Comparison of ENCODE assay signal across 12 cellular contexts in the genomic region with DNA sequence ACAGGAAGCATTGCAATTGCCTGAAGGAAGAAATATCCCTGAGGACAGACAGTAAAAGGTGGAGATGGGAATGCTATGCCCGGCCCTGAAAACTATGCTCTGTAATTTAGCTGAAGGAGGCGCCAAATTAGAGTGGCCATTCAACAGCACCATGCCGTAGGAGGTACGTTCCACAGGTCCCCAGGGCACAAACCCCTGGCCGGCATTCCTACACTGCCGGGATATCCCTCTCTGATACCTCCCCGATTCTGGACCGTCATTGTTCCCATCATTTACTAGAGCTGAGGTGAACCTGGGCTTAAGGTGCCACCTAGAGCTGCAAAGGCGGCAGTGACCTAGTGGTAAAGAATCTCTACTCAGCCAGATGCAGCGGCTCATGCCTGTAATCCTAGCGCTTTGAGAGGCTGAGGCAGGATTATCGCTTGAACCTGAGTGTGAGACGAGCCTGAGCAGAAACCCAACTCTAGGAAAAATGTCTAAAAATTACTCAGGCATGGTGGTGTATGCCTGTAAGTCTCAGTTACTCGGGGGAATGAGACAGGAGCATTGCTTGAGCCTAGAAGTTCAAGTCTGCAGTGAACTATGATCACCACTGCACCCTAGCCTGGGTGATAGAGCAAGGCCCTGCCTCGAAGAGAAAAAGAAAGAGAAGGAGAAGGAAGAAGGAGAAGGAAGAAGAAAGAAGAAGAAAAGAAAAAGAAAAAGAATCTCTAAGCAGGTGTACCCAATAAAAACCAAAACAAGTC. TPM values are rescaled to one million over a fixed set of nuclear protein-coding genes. Genes with fewer than 3 reads are reported as not detected.
DNase-seq lines count a peak whose midpoint lies in the region; TF ChIP-seq lines count a peak whose summit lies in the region.
"Had no signal": no experiment of that assay in that cellular context is flagged by ENCODE, and none has a peak within 500 bp of the region (broad histone marks: within the 10 kb centered on the region; RNA-seq: fewer than 3 reads in every experiment).

No MANE protein-coding gene starts in this region.

- H3K9me3 ChIP-seq in right atrium auricular region (peaks cover 0 to 6% of the 10 kb centered on the region in 2 donors), smooth muscle cell (replicated peaks; ENCODE audit: low read depth) (no peaks in the 10 kb centered on the region)
- H3K9me3 ChIP-seq: BLaER1 had no signal

- H3K36me3 ChIP-seq in right atrium auricular region, result no peaks in the 10 kb centered on the region
- H3K36me3 ChIP-seq in smooth muscle cell (ENCODE audit: low read depth), result no peaks in the 10 kb centered on the region
- H3K36me3 ChIP-seq: BLaER1 had no signal

- H4K20me1 ChIP-seq in smooth muscle cell (ENCODE audit: low read depth), result no peaks in the 10 kb centered on the region
- H4K20me1 ChIP-seq: BLaER1 had no signal

- no peaks in the 10 kb centered on the region for H3K79me2 ChIP-seq in smooth muscle cell (ENCODE audit: low read depth)

- H3K4me2 ChIP-seq in smooth muscle cell, result peak overlapping the region; percentile 34
- H3K4me2 ChIP-seq: BLaER1 had no signal

- DNase-seq in NCI-H2227 (lab: John Stamatoyannopoulos, UW; ENCODE audit: unreplicated experiment) (peak; percentile 7), NCI-H2227 treated with DMSO at 0.1 percent for 48 hours (lab: John Stamatoyannopoulos, UW) (no peak), SW480 (ENCODE audit: low spot score) (peak; percentile 29), right atrium auricular region (ENCODE audit: low spot score) (no peak), smooth muscle cell (lab: John Stamatoyannopoulos, UW; ENCODE audit: unreplicated experiment) (no peak), 8988T (no peak), NCI-H1436 treated with DMSO at 0.1 percent for 48 hours (lab: John Stamatoyannopoulos, UW) (no peak), HCEC 1CT (no peak)
- DNase-seq: activated gamma-delta T cell; naive B cell; stimulated activated naive CD8-positive, alpha-beta T cell treated with anti-CD3 and anti-CD28 coated beads, Interleukin-15, Interleukin-2, amounts not matched to agents 100 U/mL and 50 U/mL, for 24 hours had no signal

- H3K4me3 ChIP-seq in right atrium auricular region, result no peak overlapping the region
- H3K4me3 ChIP-seq in smooth muscle cell, result no peak overlapping the region
- H3K4me3 ChIP-seq: BLaER1 had no signal

- H3K27me3 ChIP-seq in right atrium auricular region (no peaks in the 10 kb centered on the region), smooth muscle cell (ENCODE audit: low read depth) (no peaks in the 10 kb centered on the region)
- H3K27me3 ChIP-seq: BLaER1 had no signal

- H3K4me1 ChIP-seq in right atrium auricular region (no peaks in the 10 kb centered on the region), smooth muscle cell (ENCODE audit: low read depth) (no peaks in the 10 kb centered on the region)
- H3K4me1 ChIP-seq: BLaER1 had no signal

- H3K27ac ChIP-seq in right atrium auricular region (no peak overlapping the region), smooth muscle cell (ENCODE audit: low read depth) (no peak overlapping the region)
- H3K27ac ChIP-seq: BLaER1 had no signal

- WGBS in smooth muscle cell (ENCODE audit: low lambda C conversion rate), result 16% methylated on average over 15 of the region's 15 CpGs

- no peak overlapping the region for H3K9ac ChIP-seq in smooth muscle cell (ENCODE audit: low read depth)
- H3K9ac ChIP-seq: BLaER1 had no signal

- peak overlapping the region; percentile 64 for H2AFZ ChIP-seq in smooth muscle cell (ENCODE audit: low read depth)

- peak; percentile 13 to 45 for TF ChIP-seq CTCF in right atrium auricular region (IDR thresholded peaks at IDR 0.05)
- peak; percentile 25 for TF ChIP-seq CTCF in smooth muscle cell (IDR thresholded peaks at IDR 0.05; ENCODE audit: borderline replicate concordance, insufficient read depth, poor library complexity, severe bottlenecking)

- no peaks in the 10 kb centered on the region for H3F3A ChIP-seq in smooth muscle cell (ENCODE audit: low read depth)

RNA-seq across cellular contexts. Expression of gene TNKS2, which starts 53.0 kb away (rescaled TPM):
- total RNA-seq in right atrium auricular region (10 to 100 TPM; 19.6 to 21.8 TPM), smooth muscle cell (44.5 and 45.6 TPM in 2 replicates)
- polyA plus RNA-seq in smooth muscle cell, result 12.1 and 16.2 TPM in 2 replicates

Comparison
In these comparisons a context has a peak if more than half of its experiments do, and no peak if none do; other contexts are left out.
1. DNase-seq: peak in NCI-H2227 (single experiment) and SW480 (single experiment); none in NCI-H2227 treated with DMSO at 0.1 percent for 48 hours (single experiment), right atrium auricular region (single experiment), smooth muscle cell (single experiment), 8988T (single experiment), NCI-H1436 treated with DMSO at 0.1 percent for 48 hours (single experiment) and HCEC 1CT (single experiment).